1 cellular context compared by ENCODE assay signal in the genomic region with DNA sequence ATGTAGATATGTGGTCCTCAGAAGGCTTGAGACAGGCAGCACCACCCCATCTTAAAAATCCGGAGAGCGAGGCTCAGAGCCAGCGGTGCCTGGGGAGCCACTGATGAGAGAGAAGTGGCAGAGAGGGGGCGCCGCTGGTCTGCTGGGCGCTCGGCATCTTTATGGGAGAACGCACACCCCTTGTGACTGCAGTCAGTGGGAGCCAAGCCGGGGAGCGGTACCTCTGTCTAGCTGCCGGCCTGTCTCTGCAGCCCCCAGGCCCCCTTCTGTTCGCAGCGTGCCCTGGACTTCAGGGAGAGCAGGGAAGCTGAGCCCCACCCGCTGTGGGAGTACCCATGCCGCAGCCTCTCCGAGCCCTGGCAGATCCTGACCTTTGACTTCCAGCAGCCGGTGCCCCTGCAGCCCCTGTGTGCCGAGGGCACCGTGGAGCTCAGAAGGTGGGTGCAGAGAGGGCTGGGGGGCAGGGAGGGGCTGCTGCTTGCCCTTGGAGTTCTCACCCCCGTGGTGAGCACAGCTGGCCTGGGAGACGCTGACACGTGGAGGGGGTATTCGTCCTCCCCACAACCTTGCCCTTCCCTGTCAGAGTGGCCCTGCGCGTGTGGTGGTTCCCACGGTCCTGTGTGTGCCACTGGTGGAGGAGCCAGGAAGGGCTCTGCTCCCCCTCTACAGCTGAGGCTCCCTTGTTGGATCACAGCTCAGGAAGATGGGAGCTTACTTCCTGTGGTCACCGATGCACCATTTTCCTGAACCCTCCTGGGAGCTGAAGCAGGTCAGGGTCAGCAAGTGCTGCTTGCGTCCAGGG.
TF ChIP-seq lines count a peak whose summit lies in the region.

No MANE protein-coding gene starts in this region.

TF ChIP-seq in GM12878, 131 proteins besides CTCF, POLR2A, EP300 and RAD21:
- TF ChIP-seq ETV6 (conservative IDR thresholded peaks at IDR 0.05 in 1 of 2, IDR thresholded peaks at IDR 0.05 in 1 of 2; ENCODE audit: borderline replicate concordance in 1 of 2, low read depth in 1 of 2) (no peak), KAT2A (conservative IDR thresholded peaks at IDR 0.05; ENCODE audit: control insufficient read depth, low read depth, low read length) (no peak), POLR2AphosphoS5 (IDR thresholded peaks at IDR 0.05; ENCODE audit: low read length) (no peak), FOS (IDR thresholded peaks at IDR 0.05; ENCODE audit: borderline replicate concordance, extremely low read depth, insufficient read length) (no peak), NFYA (IDR thresholded peaks at IDR 0.05; ENCODE audit: borderline replicate concordance, low read depth, low read length) (no peak), SMAD5 (IDR thresholded peaks at IDR 0.05; ENCODE audit: low read depth) (no peak), RCOR1 (conservative IDR thresholded peaks at IDR 0.05; ENCODE audit: low read depth, low read length) (no peak), ZSCAN29 (IDR thresholded peaks at IDR 0.05) (no peak), YBX1 (IDR thresholded peaks at IDR 0.05) (no peak), DPF2 (IDR thresholded peaks at IDR 0.05) (no peak), JUND (IDR thresholded peaks at IDR 0.05; ENCODE audit: low read depth, low read length) (no peak), STAT3 (IDR thresholded peaks at IDR 0.05; ENCODE audit: low read depth, low read length) (no peak), ZZZ3 (IDR thresholded peaks at IDR 0.05; ENCODE audit: control insufficient read depth, insufficient read length, low read depth) (no peak), NR2F1 (conservative IDR thresholded peaks at IDR 0.05) (no peak; the same call in 1 of the 2 replicates), PAX8 (IDR thresholded peaks at IDR 0.05) (no peak), IKZF1 (conservative IDR thresholded peaks at IDR 0.05) (no peak)
- TF ChIP-seq, protein P1, sequence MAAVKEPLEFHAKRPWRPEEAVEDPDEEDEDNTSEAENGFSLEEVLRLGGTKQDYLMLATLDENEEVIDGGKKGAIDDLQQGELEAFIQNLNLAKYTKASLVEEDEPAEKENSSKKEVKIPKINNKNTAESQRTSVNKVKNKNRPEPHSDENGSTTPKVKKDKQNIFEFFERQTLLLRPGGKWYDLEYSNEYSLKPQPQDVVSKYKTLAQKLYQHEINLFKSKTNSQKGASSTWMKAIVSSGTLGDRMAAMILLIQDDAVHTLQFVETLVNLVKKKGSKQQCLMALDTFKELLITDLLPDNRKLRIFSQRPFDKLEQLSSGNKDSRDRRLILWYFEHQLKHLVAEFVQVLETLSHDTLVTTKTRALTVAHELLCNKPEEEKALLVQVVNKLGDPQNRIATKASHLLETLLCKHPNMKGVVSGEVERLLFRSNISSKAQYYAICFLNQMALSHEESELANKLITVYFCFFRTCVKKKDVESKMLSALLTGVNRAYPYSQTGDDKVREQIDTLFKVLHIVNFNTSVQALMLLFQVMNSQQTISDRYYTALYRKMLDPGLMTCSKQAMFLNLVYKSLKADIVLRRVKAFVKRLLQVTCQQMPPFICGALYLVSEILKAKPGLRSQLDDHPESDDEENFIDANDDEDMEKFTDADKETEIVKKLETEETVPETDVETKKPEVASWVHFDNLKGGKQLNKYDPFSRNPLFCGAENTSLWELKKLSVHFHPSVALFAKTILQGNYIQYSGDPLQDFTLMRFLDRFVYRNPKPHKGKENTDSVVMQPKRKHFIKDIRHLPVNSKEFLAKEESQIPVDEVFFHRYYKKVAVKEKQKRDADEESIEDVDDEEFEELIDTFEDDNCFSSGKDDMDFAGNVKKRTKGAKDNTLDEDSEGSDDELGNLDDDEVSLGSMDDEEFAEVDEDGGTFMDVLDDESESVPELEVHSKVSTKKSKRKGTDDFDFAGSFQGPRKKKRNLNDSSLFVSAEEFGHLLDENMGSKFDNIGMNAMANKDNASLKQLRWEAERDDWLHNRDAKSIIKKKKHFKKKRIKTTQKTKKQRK (IDR thresholded peaks at IDR 0.05; ENCODE audit: low read depth, low read length), result no peak
TF ChIP-seq in GM12878: peak in this region for 0.
